17 cellular contexts compared by ENCODE assay signal in genomic region chr22:41952713-41953112, GRCh38. TPM values are rescaled to one million over a fixed set of nuclear protein-coding genes. Genes with fewer than 3 reads are reported as not detected.
DNase-seq lines count a peak whose midpoint lies in the region; ATAC-seq and TF ChIP-seq lines count a peak whose summit lies in the region.
"Had no signal": no experiment of that assay in that cellular context is flagged by ENCODE, and none has a peak within 500 bp of the region (broad histone marks: within the 10 kb centered on the region; RNA-seq: fewer than 3 reads in every experiment).

No MANE protein-coding gene starts in this region.

- H3K27ac Mint-ChIP-seq in CD14-positive monocyte = no peak overlapping the region
- H3K27ac Mint-ChIP-seq: CD4-positive, alpha-beta T cell had no signal

- H3K36me3 Mint-ChIP-seq in CD14-positive monocyte = no peaks in the 10 kb centered on the region

- DNase-seq in RWPE2 (ENCODE audit: low spot score) = no peak
- no peak for DNase-seq in substantia nigra (lab: John Stamatoyannopoulos, UW)
- no peak for DNase-seq in left ventricle myocardium inferior
- no peak for DNase-seq in CD14-positive monocyte (ENCODE audit: low spot score)
- DNase-seq: CD4-positive, alpha-beta T cell; DMS153; GM23248; HCEC 1CT; NCI-H1105; NCI-H2081; NCI-H446 treated with DMSO at 0.1 percent for 48 hours; RPMI8226; SJCRH30 had no signal

- H3K27me3 Mint-ChIP-seq in CD14-positive monocyte (ENCODE audit: low read depth in 3 of 3) = peaks cover 0 to 15% (median 6%) of the 10 kb centered on the region in 3 donors
- H3K27me3 Mint-ChIP-seq: CD4-positive, alpha-beta T cell had no signal

- H4K20me1 ChIP-seq in DOHH2 (ENCODE audit: control insufficient read depth, insufficient read depth, low read depth, low read length) = no peaks in the 10 kb centered on the region

- H3K4me1 Mint-ChIP-seq in CD14-positive monocyte = peaks cover 4% of the 10 kb centered on the region

- peak overlapping the region; percentile 46 for H3K4me3 ChIP-seq in DOHH2 (ENCODE audit: low read length)
- H3K4me3 ChIP-seq in RWPE2 (ENCODE audit: severe bottlenecking) = no peak overlapping the region
- H3K4me3 ChIP-seq in left ventricle myocardium inferior = no peak overlapping the region
- H3K4me3 ChIP-seq: GM23248, K562, SJCRH30 had no signal

- TF ChIP-seq CTCF in DOHH2 (IDR thresholded peaks at IDR 0.05; ENCODE audit: low read depth, low read length, poor library complexity, severe bottlenecking) = no peak
- TF ChIP-seq CTCF in RWPE2 (IDR thresholded peaks at IDR 0.05; ENCODE audit: poor library complexity, severe bottlenecking) = no peak
- no peak for TF ChIP-seq CTCF in left ventricle myocardium inferior (IDR thresholded peaks at IDR 0.05; ENCODE audit: borderline replicate concordance)
- TF ChIP-seq CTCF in CD14-positive monocyte (IDR thresholded peaks at IDR 0.05) = no peak

- H3K9me3 ChIP-seq in DOHH2 (ENCODE audit: control insufficient read depth, insufficient read depth, low read length) (no peaks in the 10 kb centered on the region), RWPE2 (ENCODE audit: severe bottlenecking) (no peaks in the 10 kb centered on the region), left ventricle myocardium inferior (replicated peaks) (no peaks in the 10 kb centered on the region)
- H3K9me3 ChIP-seq: SJCRH30 had no signal

- H3K4me3 Mint-ChIP-seq in CD14-positive monocyte = no peak overlapping the region
- H3K4me3 Mint-ChIP-seq: CD4-positive, alpha-beta T cell had no signal

- ATAC-seq in RWPE2 (ENCODE audit: low read depth) = peak; percentile 46
- ATAC-seq in esophagus mucosa = peak; percentile 17
- no peak for ATAC-seq in GM18873 (IDR thresholded peaks at IDR 0.05; ENCODE audit: low FRiP score, unreplicated experiment)
- ATAC-seq: K562 had no signal

- H3K4me1 ChIP-seq in DOHH2 (ENCODE audit: control insufficient read depth, low read length) = peaks cover 83% of the 10 kb centered on the region
- no peaks in the 10 kb centered on the region for H3K4me1 ChIP-seq in RWPE2 (ENCODE audit: insufficient read depth, poor library complexity, severe bottlenecking)
- peaks cover 4% of the 10 kb centered on the region for H3K4me1 ChIP-seq in left ventricle myocardium inferior
- H3K4me1 ChIP-seq: SJCRH30 had no signal

- peaks cover 23% of the 10 kb centered on the region for H3F3A ChIP-seq in DOHH2 (ENCODE audit: control insufficient read depth, insufficient read depth)

- peak overlapping the region; percentile 75 for H3K4me2 ChIP-seq in DOHH2 (ENCODE audit: low read length)

- H3K27ac ChIP-seq in DOHH2 (ENCODE audit: low read depth, low read length) (peak overlapping the region; percentile 60), RWPE2 (ENCODE audit: poor library complexity, severe bottlenecking) (no peak overlapping the region), substantia nigra (ENCODE audit: low read depth, low read length, poor library complexity, severe bottlenecking) (peak overlapping the region; percentile 58), left ventricle myocardium inferior (replicated peaks) (no peak overlapping the region)
- H3K27ac ChIP-seq: GM23248, SJCRH30 had no signal

- peaks cover 0 to 1% (median 0%) of the 10 kb centered on the region in 7 donors for H3K9me3 Mint-ChIP-seq in CD14-positive monocyte
- H3K9me3 Mint-ChIP-seq: CD4-positive, alpha-beta T cell had no signal

- H3K27me3 ChIP-seq in DOHH2 (ENCODE audit: control insufficient read depth, low read length) (no peaks in the 10 kb centered on the region), RWPE2 (ENCODE audit: insufficient read depth, poor library complexity, severe bottlenecking) (no peaks in the 10 kb centered on the region), left ventricle myocardium inferior (ENCODE audit: low read depth) (peaks cover 39% of the 10 kb centered on the region)
- H3K27me3 ChIP-seq: SJCRH30 had no signal

- intact Hi-C loops in left ventricle myocardium inferior (cut with micrococcal nuclease) (no loop called here), CD14-positive monocyte (cut with micrococcal nuclease) (no loop called here)

- H3K9me2 ChIP-seq in DOHH2 (replicated peaks; ENCODE audit: control insufficient read depth, low read length) = no peaks in the 10 kb centered on the region

- H3K36me3 ChIP-seq in DOHH2 (ENCODE audit: control insufficient read depth, low read length) (no peaks in the 10 kb centered on the region), RWPE2 (ENCODE audit: low read depth) (no peaks in the 10 kb centered on the region), left ventricle myocardium inferior (no peaks in the 10 kb centered on the region)
- H3K36me3 ChIP-seq: SJCRH30 had no signal

- peaks cover 38% of the 10 kb centered on the region for H3K79me2 ChIP-seq in DOHH2 (ENCODE audit: control insufficient read depth, low read length)

RNA-seq across cellular contexts. Expression of gene CENPM, which starts 5.8 kb away (rescaled TPM):
- total RNA-seq in esophagus mucosa (10.6 TPM), left ventricle myocardium inferior (0.47 TPM)
- polyA plus RNA-seq in CD14-positive monocyte = under 1 TPM in 1 of 2 donors, not detected in 1; 0.20 TPM

RNA-seq across cellular contexts. Expression of gene SEPTIN3, which starts 16.5 kb away (rescaled TPM):
- 0.24 TPM for total RNA-seq in esophagus mucosa
- not detected for total RNA-seq in left ventricle myocardium inferior
- under 1 TPM in 1 of 2 donors, not detected in 1; 0.06 TPM for polyA plus RNA-seq in CD14-positive monocyte
- total RNA-seq: GM23248, K562 had no signal

RNA-seq across cellular contexts. Expression of gene TNFRSF13C, which starts 26.1 kb away (rescaled TPM):
- total RNA-seq in esophagus mucosa (1.00 TPM), left ventricle myocardium inferior (0.55 TPM)
- polyA plus RNA-seq in CD14-positive monocyte = not detected

RNA-seq across cellular contexts. Expression of gene SHISA8, which starts 37.8 kb away (rescaled TPM):
- total RNA-seq in esophagus mucosa = 0.16 TPM
- 2.2 TPM for total RNA-seq in left ventricle myocardium inferior
- polyA plus RNA-seq in CD14-positive monocyte = not detected
- total RNA-seq: GM23248, SJCRH30 had no signal
- polyA plus RNA-seq: GM23248 had no signal

Comparison
In these comparisons a context has a peak if more than half of its experiments do, and no peak if none do; other contexts are left out.
1. H3K27ac ChIP-seq: peak in DOHH2 (single experiment) and substantia nigra (single experiment); none in RWPE2 (single experiment) and left ventricle myocardium inferior (single experiment).